ENCODE assay signal across 25 cellular contexts in genomic region chr6:129955584-129955983, GRCh38.
"Had no signal": no experiment of that assay in that cellular context is flagged by ENCODE, and none has a peak within 500 bp of the region (broad histone marks: within the 10 kb centered on the region; RNA-seq: fewer than 3 reads in every experiment).

No MANE protein-coding gene starts in this region.

- H3K36me3 ChIP-seq: gastroesophageal sphincter, heart right ventricle, left lung, ovary, sigmoid colon, spleen, thoracic aorta, tibial nerve, upper lobe of left lung had no signal

- H3K4me1 ChIP-seq: gastroesophageal sphincter, heart right ventricle, left lung, psoas muscle, sigmoid colon, spleen, tibial nerve, upper lobe of left lung had no signal

- H3K4me1 Mint-ChIP-seq: naive thymus-derived CD8-positive, alpha-beta T cell; nephron progenitor cell; stimulated activated naive B cell treated with anti-CD40 and anti-IgM and Interleukin-4, amounts not matched to agents 10 μg/mL and 1 μg/mL and 100 μg/mL, for 72 hours had no signal

- DNase-seq: dorsolateral prefrontal cortex; effector CD4-positive, alpha-beta T cell; glutamatergic neuron; heart right ventricle; hippocampal formation; left cardiac atrium; left lung; naive thymus-derived CD8-positive, alpha-beta T cell; nephron progenitor cell; occipital lobe; ovary; posterior cingulate gyrus; psoas muscle; right cardiac atrium; sigmoid colon; spleen; stimulated activated CD4-positive, alpha-beta T cell treated with anti-CD3 and anti-CD28 coated beads, Interleukin-4, amount 100 ng/mL, for 4 hours; stimulated activated naive B cell treated with anti-CD40 and anti-IgM and Interleukin-4, amounts not matched to agents 10 μg/mL and 1 μg/mL and 100 μg/mL, for 72 hours; upper lobe of left lung had no signal

- H3K27ac Mint-ChIP-seq: nephron progenitor cell; stimulated activated naive B cell treated with anti-CD40 and anti-IgM and Interleukin-4, amounts not matched to agents 10 μg/mL and 1 μg/mL and 100 μg/mL, for 72 hours; stimulated activated naive CD8-positive, alpha-beta T cell treated with anti-CD3 and anti-CD28 coated beads, Interleukin-15, Interleukin-2, amounts not matched to agents 100 ng/mL and 50 ng/mL, for 24 hours had no signal

- H3K27ac ChIP-seq: dorsolateral prefrontal cortex, foreskin keratinocyte, gastroesophageal sphincter, heart right ventricle, left lung, ovary, psoas muscle, sigmoid colon, spleen, thoracic aorta, tibial nerve, upper lobe of left lung had no signal

- H3K27me3 ChIP-seq: dorsolateral prefrontal cortex, foreskin keratinocyte, gastroesophageal sphincter, heart right ventricle, left lung, ovary, sigmoid colon, spleen, tibial nerve, upper lobe of left lung had no signal

- H3K4me3 ChIP-seq: dorsolateral prefrontal cortex, gastroesophageal sphincter, heart right ventricle, left lung, ovary, psoas muscle, sigmoid colon, spleen, thoracic aorta, tibial nerve, upper lobe of left lung had no signal

- H3K36me3 Mint-ChIP-seq: naive thymus-derived CD8-positive, alpha-beta T cell; stimulated activated naive B cell treated with anti-CD40 and anti-IgM and Interleukin-4, amounts not matched to agents 10 μg/mL and 1 μg/mL and 100 μg/mL, for 72 hours had no signal

- H3K27me3 Mint-ChIP-seq: stimulated activated naive B cell treated with anti-CD40 and anti-IgM and Interleukin-4, amounts not matched to agents 10 μg/mL and 1 μg/mL and 100 μg/mL, for 72 hours; stimulated activated naive CD8-positive, alpha-beta T cell treated with anti-CD3 and anti-CD28 coated beads, Interleukin-15, Interleukin-2, amounts not matched to agents 100 ng/mL and 50 ng/mL, for 24 hours had no signal

- H3K4me3 Mint-ChIP-seq: naive thymus-derived CD8-positive, alpha-beta T cell; nephron progenitor cell; stimulated activated naive B cell treated with anti-CD40 and anti-IgM and Interleukin-4, amounts not matched to agents 10 μg/mL and 1 μg/mL and 100 μg/mL, for 72 hours; stimulated activated naive CD8-positive, alpha-beta T cell treated with anti-CD3 and anti-CD28 coated beads, Interleukin-15, Interleukin-2, amounts not matched to agents 100 ng/mL and 50 ng/mL, for 24 hours had no signal

- H3K9me3 Mint-ChIP-seq: stimulated activated naive B cell treated with anti-CD40 and anti-IgM and Interleukin-4, amounts not matched to agents 10 μg/mL and 1 μg/mL and 100 μg/mL, for 72 hours; stimulated activated naive CD8-positive, alpha-beta T cell treated with anti-CD3 and anti-CD28 coated beads, Interleukin-15, Interleukin-2, amounts not matched to agents 100 ng/mL and 50 ng/mL, for 24 hours had no signal

- H3K9me3 ChIP-seq: gastroesophageal sphincter, left lung, ovary, psoas muscle, sigmoid colon, thoracic aorta, tibial nerve, upper lobe of left lung had no signal

- ATAC-seq: esophagus mucosa; gastroesophageal sphincter; heart right ventricle; left cardiac atrium; left lung; naive thymus-derived CD8-positive, alpha-beta T cell; psoas muscle; right cardiac atrium; stimulated activated naive B cell treated with anti-CD40 and anti-IgM and Interleukin-4, amounts not matched to agents 10 μg/mL and 1 μg/mL and 100 μg/mL, for 72 hours had no signal
